In the genomic region with DNA sequence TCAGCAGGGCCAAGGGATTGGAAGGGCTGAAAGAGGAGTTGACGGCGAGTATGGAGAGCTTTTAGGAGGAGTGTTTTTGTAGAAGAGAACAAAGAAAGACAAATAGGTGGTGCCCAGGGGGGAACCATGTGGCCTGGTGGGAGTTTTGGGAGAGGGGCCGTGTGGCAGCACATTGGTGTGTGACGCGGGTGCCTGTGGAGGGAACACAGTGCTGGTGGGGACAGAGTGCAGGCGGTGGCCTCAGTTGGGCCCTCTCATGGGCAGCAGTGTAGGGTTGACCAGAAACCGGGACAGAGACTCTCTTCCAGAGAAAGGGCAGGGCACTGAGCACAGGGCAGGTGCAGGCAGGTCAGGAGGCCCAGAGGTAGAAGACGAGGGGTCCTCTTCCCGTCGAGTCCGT, we compare ENCODE assay signal across 1 cellular context.
TF ChIP-seq lines count a peak whose summit lies in the region.

No MANE protein-coding gene starts in this region.

TF ChIP-seq in WTC11, 78 proteins besides CTCF, POLR2A, EP300 and RAD21 (continued from another document):
- TF ChIP-seq, protein P1, sequence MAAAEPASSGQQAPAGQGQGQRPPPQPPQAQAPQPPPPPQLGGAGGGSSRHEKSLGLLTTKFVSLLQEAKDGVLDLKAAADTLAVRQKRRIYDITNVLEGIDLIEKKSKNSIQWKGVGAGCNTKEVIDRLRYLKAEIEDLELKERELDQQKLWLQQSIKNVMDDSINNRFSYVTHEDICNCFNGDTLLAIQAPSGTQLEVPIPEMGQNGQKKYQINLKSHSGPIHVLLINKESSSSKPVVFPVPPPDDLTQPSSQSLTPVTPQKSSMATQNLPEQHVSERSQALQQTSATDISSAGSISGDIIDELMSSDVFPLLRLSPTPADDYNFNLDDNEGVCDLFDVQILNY (CRISPR knock-in tag; IDR thresholded peaks at IDR 0.05) = no peak
- TF ChIP-seq OVOL2 (CRISPR knock-in tag; IDR thresholded peaks at IDR 0.05; ENCODE audit: borderline replicate concordance) (no peak), RORB (CRISPR knock-in tag; IDR thresholded peaks at IDR 0.05) (no peak)
